1 cellular context compared by ENCODE assay signal in the genomic region with DNA sequence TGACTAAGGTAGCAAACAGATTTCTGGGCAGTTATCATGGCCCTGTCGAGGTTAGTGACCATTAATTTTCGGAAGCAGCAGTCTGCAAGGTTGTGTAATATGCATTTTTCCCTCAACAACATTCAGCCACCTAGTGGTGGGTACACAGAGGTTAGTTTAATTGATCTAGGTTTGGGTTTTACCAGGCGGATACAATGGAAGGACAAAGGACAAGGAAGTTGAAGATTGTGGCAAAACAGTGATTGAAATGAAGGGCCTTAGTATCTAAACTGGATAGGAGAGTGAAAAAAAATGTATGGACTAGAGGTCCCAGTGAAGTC.
TF ChIP-seq lines count a peak whose summit lies in the region.

No MANE protein-coding gene starts in this region.

TF ChIP-seq in HepG2, 621 proteins besides CTCF, POLR2A, EP300 and RAD21 (continued from another document and continues in another):
- TF ChIP-seq, protein P1, sequence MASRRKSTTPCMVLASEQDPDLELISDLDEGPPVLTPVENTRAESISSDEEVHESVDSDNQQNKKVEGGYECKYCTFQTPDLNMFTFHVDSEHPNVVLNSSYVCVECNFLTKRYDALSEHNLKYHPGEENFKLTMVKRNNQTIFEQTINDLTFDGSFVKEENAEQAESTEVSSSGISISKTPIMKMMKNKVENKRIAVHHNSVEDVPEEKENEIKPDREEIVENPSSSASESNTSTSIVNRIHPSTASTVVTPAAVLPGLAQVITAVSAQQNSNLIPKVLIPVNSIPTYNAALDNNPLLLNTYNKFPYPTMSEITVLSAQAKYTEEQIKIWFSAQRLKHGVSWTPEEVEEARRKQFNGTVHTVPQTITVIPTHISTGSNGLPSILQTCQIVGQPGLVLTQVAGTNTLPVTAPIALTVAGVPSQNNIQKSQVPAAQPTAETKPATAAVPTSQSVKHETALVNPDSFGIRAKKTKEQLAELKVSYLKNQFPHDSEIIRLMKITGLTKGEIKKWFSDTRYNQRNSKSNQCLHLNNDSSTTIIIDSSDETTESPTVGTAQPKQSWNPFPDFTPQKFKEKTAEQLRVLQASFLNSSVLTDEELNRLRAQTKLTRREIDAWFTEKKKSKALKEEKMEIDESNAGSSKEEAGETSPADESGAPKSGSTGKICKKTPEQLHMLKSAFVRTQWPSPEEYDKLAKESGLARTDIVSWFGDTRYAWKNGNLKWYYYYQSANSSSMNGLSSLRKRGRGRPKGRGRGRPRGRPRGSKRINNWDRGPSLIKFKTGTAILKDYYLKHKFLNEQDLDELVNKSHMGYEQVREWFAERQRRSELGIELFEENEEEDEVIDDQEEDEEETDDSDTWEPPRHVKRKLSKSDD (CRISPR knock-in tag; IDR thresholded peaks at IDR 0.05; ENCODE audit: low read depth) = no peak
- TF ChIP-seq, protein P2, sequence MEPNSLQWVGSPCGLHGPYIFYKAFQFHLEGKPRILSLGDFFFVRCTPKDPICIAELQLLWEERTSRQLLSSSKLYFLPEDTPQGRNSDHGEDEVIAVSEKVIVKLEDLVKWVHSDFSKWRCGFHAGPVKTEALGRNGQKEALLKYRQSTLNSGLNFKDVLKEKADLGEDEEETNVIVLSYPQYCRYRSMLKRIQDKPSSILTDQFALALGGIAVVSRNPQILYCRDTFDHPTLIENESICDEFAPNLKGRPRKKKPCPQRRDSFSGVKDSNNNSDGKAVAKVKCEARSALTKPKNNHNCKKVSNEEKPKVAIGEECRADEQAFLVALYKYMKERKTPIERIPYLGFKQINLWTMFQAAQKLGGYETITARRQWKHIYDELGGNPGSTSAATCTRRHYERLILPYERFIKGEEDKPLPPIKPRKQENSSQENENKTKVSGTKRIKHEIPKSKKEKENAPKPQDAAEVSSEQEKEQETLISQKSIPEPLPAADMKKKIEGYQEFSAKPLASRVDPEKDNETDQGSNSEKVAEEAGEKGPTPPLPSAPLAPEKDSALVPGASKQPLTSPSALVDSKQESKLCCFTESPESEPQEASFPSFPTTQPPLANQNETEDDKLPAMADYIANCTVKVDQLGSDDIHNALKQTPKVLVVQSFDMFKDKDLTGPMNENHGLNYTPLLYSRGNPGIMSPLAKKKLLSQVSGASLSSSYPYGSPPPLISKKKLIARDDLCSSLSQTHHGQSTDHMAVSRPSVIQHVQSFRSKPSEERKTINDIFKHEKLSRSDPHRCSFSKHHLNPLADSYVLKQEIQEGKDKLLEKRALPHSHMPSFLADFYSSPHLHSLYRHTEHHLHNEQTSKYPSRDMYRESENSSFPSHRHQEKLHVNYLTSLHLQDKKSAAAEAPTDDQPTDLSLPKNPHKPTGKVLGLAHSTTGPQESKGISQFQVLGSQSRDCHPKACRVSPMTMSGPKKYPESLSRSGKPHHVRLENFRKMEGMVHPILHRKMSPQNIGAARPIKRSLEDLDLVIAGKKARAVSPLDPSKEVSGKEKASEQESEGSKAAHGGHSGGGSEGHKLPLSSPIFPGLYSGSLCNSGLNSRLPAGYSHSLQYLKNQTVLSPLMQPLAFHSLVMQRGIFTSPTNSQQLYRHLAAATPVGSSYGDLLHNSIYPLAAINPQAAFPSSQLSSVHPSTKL (CRISPR knock-in tag; IDR thresholded peaks at IDR 0.05) = peak; percentile 50
- TF ChIP-seq ZC3H13 (CRISPR knock-in tag; IDR thresholded peaks at IDR 0.05) = no peak
- peak; percentile 63 for TF ChIP-seq SAP130 (CRISPR knock-in tag; IDR thresholded peaks at IDR 0.05; ENCODE audit: low read depth)
- TF ChIP-seq, protein P3, sequence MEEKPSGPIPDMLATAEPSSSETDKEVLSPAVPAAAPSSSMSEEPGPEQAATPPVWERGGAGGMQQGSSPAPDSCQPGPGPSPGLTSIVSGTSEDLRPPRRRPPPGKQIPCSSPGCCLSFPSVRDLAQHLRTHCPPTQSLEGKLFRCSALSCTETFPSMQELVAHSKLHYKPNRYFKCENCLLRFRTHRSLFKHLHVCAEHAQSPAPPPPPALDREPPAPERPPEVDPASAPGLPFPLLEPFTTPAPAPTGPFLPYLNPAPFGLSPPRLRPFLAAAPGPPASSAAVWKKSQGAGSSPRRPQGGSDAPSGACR (CRISPR knock-in tag; IDR thresholded peaks at IDR 0.05) = no peak
- TF ChIP-seq ZNF264 (CRISPR knock-in tag; IDR thresholded peaks at IDR 0.05) = peak; percentile 57; the same call in 1 of the 2 replicates
- TF ChIP-seq, protein P4, sequence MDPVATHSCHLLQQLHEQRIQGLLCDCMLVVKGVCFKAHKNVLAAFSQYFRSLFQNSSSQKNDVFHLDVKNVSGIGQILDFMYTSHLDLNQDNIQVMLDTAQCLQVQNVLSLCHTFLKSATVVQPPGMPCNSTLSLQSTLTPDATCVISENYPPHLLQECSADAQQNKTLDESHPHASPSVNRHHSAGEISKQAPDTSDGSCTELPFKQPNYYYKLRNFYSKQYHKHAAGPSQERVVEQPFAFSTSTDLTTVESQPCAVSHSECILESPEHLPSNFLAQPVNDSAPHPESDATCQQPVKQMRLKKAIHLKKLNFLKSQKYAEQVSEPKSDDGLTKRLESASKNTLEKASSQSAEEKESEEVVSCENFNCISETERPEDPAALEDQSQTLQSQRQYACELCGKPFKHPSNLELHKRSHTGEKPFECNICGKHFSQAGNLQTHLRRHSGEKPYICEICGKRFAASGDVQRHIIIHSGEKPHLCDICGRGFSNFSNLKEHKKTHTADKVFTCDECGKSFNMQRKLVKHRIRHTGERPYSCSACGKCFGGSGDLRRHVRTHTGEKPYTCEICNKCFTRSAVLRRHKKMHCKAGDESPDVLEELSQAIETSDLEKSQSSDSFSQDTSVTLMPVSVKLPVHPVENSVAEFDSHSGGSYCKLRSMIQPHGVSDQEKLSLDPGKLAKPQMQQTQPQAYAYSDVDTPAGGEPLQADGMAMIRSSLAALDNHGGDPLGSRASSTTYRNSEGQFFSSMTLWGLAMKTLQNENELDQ (CRISPR knock-in tag; IDR thresholded peaks at IDR 0.05; ENCODE audit: borderline replicate concordance) = no peak
- TF ChIP-seq, protein P5, sequence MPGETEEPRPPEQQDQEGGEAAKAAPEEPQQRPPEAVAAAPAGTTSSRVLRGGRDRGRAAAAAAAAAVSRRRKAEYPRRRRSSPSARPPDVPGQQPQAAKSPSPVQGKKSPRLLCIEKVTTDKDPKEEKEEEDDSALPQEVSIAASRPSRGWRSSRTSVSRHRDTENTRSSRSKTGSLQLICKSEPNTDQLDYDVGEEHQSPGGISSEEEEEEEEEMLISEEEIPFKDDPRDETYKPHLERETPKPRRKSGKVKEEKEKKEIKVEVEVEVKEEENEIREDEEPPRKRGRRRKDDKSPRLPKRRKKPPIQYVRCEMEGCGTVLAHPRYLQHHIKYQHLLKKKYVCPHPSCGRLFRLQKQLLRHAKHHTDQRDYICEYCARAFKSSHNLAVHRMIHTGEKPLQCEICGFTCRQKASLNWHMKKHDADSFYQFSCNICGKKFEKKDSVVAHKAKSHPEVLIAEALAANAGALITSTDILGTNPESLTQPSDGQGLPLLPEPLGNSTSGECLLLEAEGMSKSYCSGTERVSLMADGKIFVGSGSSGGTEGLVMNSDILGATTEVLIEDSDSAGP (CRISPR knock-in tag; IDR thresholded peaks at IDR 0.05; ENCODE audit: borderline replicate concordance) = no peak
- TF ChIP-seq ARNTL (CRISPR knock-in tag; IDR thresholded peaks at IDR 0.05) = no peak
- no peak for TF ChIP-seq MTF2 (CRISPR knock-in tag; IDR thresholded peaks at IDR 0.05; ENCODE audit: borderline replicate concordance)
- TF ChIP-seq NONO (IDR thresholded peaks at IDR 0.05) = no peak
- TF ChIP-seq NONO (CRISPR knock-in tag; conservative IDR thresholded peaks at IDR 0.05) = peak; percentile 35; the same call in 1 of the 2 replicates
- TF ChIP-seq HMG20A (CRISPR knock-in tag; IDR thresholded peaks at IDR 0.05; ENCODE audit: borderline replicate concordance) = no peak; the same call in 1 of the 2 replicates
- TF ChIP-seq, protein P6, sequence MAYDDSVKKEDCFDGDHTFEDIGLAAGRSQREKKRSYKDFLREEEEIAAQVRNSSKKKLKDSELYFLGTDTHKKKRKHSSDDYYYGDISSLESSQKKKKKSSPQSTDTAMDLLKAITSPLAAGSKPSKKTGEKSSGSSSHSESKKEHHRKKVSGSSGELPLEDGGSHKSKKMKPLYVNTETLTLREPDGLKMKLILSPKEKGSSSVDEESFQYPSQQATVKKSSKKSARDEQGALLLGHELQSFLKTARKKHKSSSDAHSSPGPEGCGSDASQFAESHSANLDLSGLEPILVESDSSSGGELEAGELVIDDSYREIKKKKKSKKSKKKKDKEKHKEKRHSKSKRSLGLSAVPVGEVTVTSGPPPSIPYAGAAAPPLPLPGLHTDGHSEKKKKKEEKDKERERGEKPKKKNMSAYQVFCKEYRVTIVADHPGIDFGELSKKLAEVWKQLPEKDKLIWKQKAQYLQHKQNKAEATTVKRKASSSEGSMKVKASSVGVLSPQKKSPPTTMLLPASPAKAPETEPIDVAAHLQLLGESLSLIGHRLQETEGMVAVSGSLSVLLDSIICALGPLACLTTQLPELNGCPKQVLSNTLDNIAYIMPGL (CRISPR knock-in tag; IDR thresholded peaks at IDR 0.05; ENCODE audit: borderline replicate concordance in 1 of 2, low read depth in 1 of 2) = peak; percentile 23 to 55; a peak in 2 of 4 replicates
- TF ChIP-seq BHLHE40 (IDR thresholded peaks at IDR 0.05; ENCODE audit: low read length) = no peak
- TF ChIP-seq, protein P7, sequence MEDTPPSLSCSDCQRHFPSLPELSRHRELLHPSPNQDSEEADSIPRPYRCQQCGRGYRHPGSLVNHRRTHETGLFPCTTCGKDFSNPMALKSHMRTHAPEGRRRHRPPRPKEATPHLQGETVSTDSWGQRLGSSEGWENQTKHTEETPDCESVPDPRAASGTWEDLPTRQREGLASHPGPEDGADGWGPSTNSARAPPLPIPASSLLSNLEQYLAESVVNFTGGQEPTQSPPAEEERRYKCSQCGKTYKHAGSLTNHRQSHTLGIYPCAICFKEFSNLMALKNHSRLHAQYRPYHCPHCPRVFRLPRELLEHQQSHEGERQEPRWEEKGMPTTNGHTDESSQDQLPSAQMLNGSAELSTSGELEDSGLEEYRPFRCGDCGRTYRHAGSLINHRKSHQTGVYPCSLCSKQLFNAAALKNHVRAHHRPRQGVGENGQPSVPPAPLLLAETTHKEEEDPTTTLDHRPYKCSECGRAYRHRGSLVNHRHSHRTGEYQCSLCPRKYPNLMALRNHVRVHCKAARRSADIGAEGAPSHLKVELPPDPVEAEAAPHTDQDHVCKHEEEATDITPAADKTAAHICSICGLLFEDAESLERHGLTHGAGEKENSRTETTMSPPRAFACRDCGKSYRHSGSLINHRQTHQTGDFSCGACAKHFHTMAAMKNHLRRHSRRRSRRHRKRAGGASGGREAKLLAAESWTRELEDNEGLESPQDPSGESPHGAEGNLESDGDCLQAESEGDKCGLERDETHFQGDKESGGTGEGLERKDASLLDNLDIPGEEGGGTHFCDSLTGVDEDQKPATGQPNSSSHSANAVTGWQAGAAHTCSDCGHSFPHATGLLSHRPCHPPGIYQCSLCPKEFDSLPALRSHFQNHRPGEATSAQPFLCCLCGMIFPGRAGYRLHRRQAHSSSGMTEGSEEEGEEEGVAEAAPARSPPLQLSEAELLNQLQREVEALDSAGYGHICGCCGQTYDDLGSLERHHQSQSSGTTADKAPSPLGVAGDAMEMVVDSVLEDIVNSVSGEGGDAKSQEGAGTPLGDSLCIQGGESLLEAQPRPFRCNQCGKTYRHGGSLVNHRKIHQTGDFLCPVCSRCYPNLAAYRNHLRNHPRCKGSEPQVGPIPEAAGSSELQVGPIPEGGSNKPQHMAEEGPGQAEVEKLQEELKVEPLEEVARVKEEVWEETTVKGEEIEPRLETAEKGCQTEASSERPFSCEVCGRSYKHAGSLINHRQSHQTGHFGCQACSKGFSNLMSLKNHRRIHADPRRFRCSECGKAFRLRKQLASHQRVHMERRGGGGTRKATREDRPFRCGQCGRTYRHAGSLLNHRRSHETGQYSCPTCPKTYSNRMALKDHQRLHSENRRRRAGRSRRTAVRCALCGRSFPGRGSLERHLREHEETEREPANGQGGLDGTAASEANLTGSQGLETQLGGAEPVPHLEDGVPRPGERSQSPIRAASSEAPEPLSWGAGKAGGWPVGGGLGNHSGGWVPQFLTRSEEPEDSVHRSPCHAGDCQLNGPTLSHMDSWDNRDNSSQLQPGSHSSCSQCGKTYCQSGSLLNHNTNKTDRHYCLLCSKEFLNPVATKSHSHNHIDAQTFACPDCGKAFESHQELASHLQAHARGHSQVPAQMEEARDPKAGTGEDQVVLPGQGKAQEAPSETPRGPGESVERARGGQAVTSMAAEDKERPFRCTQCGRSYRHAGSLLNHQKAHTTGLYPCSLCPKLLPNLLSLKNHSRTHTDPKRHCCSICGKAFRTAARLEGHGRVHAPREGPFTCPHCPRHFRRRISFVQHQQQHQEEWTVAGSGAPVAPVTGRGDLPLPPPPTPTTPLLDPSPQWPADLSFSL (CRISPR knock-in tag; IDR thresholded peaks at IDR 0.05) = no peak
- TF ChIP-seq, protein P8, sequence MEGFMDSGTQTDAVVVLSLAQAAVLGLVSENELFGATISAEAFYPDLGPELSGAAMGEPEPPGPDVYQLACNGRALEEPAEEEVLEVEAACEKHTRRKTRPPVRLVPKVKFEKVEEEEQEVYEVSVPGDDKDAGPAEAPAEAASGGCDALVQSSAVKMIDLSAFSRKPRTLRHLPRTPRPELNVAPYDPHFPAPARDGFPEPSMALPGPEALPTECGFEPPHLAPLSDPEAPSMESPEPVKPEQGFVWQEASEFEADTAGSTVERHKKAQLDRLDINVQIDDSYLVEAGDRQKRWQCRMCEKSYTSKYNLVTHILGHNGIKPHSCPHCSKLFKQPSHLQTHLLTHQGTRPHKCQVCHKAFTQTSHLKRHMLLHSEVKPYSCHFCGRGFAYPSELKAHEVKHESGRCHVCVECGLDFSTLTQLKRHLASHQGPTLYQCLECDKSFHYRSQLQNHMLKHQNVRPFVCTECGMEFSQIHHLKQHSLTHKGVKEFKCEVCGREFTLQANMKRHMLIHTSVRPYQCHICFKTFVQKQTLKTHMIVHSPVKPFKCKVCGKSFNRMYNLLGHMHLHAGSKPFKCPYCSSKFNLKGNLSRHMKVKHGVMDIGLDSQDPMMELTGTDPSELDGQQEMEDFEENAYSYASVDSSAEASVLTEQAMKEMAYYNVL (CRISPR knock-in tag; IDR thresholded peaks at IDR 0.05; ENCODE audit: borderline replicate concordance) = 0 out of 2 replicates have a peak, but pooled peaks have one; percentile 26
- TF ChIP-seq IRX3 (CRISPR knock-in tag; IDR thresholded peaks at IDR 0.05; ENCODE audit: borderline replicate concordance, low read depth) = no peak
- TF ChIP-seq MBD4 (IDR thresholded peaks at IDR 0.05; ENCODE audit: borderline replicate concordance, low read length) = no peak
- TF ChIP-seq RARG (CRISPR knock-in tag; IDR thresholded peaks at IDR 0.05; ENCODE audit: low read depth) = no peak
- TF ChIP-seq GABPA (IDR thresholded peaks at IDR 0.05; ENCODE audit: low read depth, low read length) = no peak
- peak; percentile 38; the same call in 1 of the 2 replicates for TF ChIP-seq GABPA (CRISPR knock-in tag; IDR thresholded peaks at IDR 0.05; ENCODE audit: low read depth)
- TF ChIP-seq, protein P9, sequence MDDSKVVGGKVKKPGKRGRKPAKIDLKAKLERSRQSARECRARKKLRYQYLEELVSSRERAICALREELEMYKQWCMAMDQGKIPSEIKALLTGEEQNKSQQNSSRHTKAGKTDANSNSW (CRISPR knock-in tag; IDR thresholded peaks at IDR 0.05; ENCODE audit: borderline replicate concordance) = no peak
- peak; percentile 60; the same call in 1 of the 2 replicates for TF ChIP-seq ONECUT2 (CRISPR knock-in tag; IDR thresholded peaks at IDR 0.05)
